9 cellular contexts compared by ENCODE assay signal in genomic region chr14:49623941-49624806, GRCh38. TPM values are rescaled to one million over a fixed set of nuclear protein-coding genes. Genes with fewer than 3 reads are reported as not detected.
DNase-seq lines count a peak whose midpoint lies in the region; ATAC-seq, FAIRE-seq and TF ChIP-seq lines count a peak whose summit lies in the region.
"Had no signal": no experiment of that assay in that cellular context is flagged by ENCODE, and none has a peak within 500 bp of the region (broad histone marks: within the 10 kb centered on the region; RNA-seq: fewer than 3 reads in every experiment).

No MANE protein-coding gene starts in this region.

- POLR2A ChIA-PET in H1 (lab: Charles Lee; ENCODE audit: partially characterized antibody): interaction anchor here (0.6 to 2.5 kb wide), 12 partner anchors 8 to 491 kb away, joined by 3 to 12 read pairs (median 5); partner anchors contain the start of genes DNAAF2, LRR1 and RPS29

- peaks cover 5 to 53% of the 10 kb centered on the region in 2 experiments; a peak in 3 of 4 replicates for H3K79me2 ChIP-seq in H1 (ENCODE audit: control insufficient read depth in 1 of 2, insufficient read depth in 2 of 2, low read length in 2 of 2)

- no peak for ATAC-seq in activated T-cell treated with anti-CD3 and anti-CD28 coated beads, Interleukin-2, amount 50 U/mL, for 4 hours
- ATAC-seq in stimulated activated naive CD8-positive, alpha-beta T cell treated with anti-CD3 and anti-CD28 coated beads, Interleukin-15, amount 100 ng/mL, for 72 hours: peak; percentile 13
- no peak for ATAC-seq in GM18867 (IDR thresholded peaks at IDR 0.05; ENCODE audit: unreplicated experiment)

- no peak overlapping the region for H2AK5ac ChIP-seq in H1 (ENCODE audit: low read depth, low read length)

- H3K9me3 ChIP-seq in SK-N-MC (ENCODE audit: low read depth, low read length) (no peaks in the 10 kb centered on the region), H1 (ENCODE audit: insufficient read depth in 2 of 2, low read depth in 1 of 2, low read length in 1 of 2) (no peaks in the 10 kb centered on the region)

- H4K20me1 ChIP-seq in H1 (replicated peaks in 1 of 2; ENCODE audit: control insufficient read depth in 1 of 2, insufficient read depth in 2 of 2, low read length in 2 of 2): peaks cover under 1 to 4% of the 10 kb centered on the region in 2 experiments

- no peak overlapping the region for H3K56ac ChIP-seq in H1 (replicated peaks; ENCODE audit: insufficient read length, low read depth, low read length)

- no peak overlapping the region for H2BK120ac ChIP-seq in H1 (replicated peaks; ENCODE audit: low read depth, low read length)

- H3K18ac ChIP-seq in H1 (ENCODE audit: extremely low read depth, low read length): no peak overlapping the region

- TF ChIP-seq CTCF in H1 (IDR thresholded peaks at IDR 0.05; ENCODE audit: control extremely low read depth in 1 of 3, insufficient read depth in 1 of 3, low read depth in 1 of 3, low read length in 3 of 3): no peak

- CTCF ChIA-PET in H1 (lab: Charles Lee; ENCODE audit: partially characterized antibody): interaction anchor here (2.0 kb wide), 1 partner anchor 10 kb away, joined by 6 read pairs; no protein-coding TSS in a partner anchor

- H3K36me3 ChIP-seq in SK-N-MC (ENCODE audit: insufficient read depth, low read length) (peaks cover under 1% of the 10 kb centered on the region), H1 (ENCODE audit: control insufficient read depth in 2 of 4, insufficient read depth in 4 of 4, low read length in 3 of 4) (peaks cover 0 to 41% (median 10%) of the 10 kb centered on the region in 4 experiments; a peak in 5 of 8 replicates)

- H3K9me3 Mint-ChIP-seq in activated T-cell treated with anti-CD3 and anti-CD28 coated beads, Interleukin-2, amount 50 U/mL, for 4 hours: no peaks in the 10 kb centered on the region
- H3K9me3 Mint-ChIP-seq in stimulated activated naive CD8-positive, alpha-beta T cell treated with anti-CD3 and anti-CD28 coated beads, Interleukin-15, amount 100 ng/mL, for 72 hours: no peaks in the 10 kb centered on the region

- H3K14ac ChIP-seq in H1 (ENCODE audit: insufficient read length): no peak overlapping the region

- no peak overlapping the region for H2BK5ac ChIP-seq in H1 (ENCODE audit: low read depth, low read length)

- H3K36me3 Mint-ChIP-seq in activated T-cell treated with anti-CD3 and anti-CD28 coated beads, Interleukin-2, amount 50 U/mL, for 4 hours (ENCODE audit: insufficient read depth): peaks cover 22% of the 10 kb centered on the region

- peak overlapping the region; percentile 34 to 52 for H3K27ac Mint-ChIP-seq in stimulated activated naive CD8-positive, alpha-beta T cell treated with anti-CD3 and anti-CD28 coated beads, Interleukin-15, amount 100 ng/mL, for 72 hours

- no peaks in the 10 kb centered on the region for H3K79me1 ChIP-seq in H1 (ENCODE audit: low read depth, low read length)

- no peak overlapping the region for H3K4ac ChIP-seq in H1 (replicated peaks; ENCODE audit: insufficient read length, low read depth, low read length)

- H3K27me3 ChIP-seq in H1 (replicated peaks in 1 of 4; ENCODE audit: control insufficient read depth in 3 of 4, extremely low read depth in 1 of 4, insufficient read depth in 3 of 4, low read length in 3 of 4): no peaks in the 10 kb centered on the region

- TF ChIP-seq EP300 in H1 (IDR thresholded peaks at IDR 0.05; ENCODE audit: borderline replicate concordance in 1 of 2, low read depth in 2 of 2, low read length in 2 of 2): no peak

- no peak overlapping the region for H4K5ac ChIP-seq in H1 (ENCODE audit: insufficient read length, low read depth, low read length)

- H3K27me3 Mint-ChIP-seq in activated T-cell treated with anti-CD3 and anti-CD28 coated beads, Interleukin-2, amount 50 U/mL, for 4 hours (ENCODE audit: low read depth): no peaks in the 10 kb centered on the region
- no peaks in the 10 kb centered on the region for H3K27me3 Mint-ChIP-seq in stimulated activated naive CD8-positive, alpha-beta T cell treated with anti-CD3 and anti-CD28 coated beads, Interleukin-15, amount 100 ng/mL, for 72 hours

- peaks cover 42% of the 10 kb centered on the region for H3K4me1 Mint-ChIP-seq in activated T-cell treated with anti-CD3 and anti-CD28 coated beads, Interleukin-2, amount 50 U/mL, for 4 hours (ENCODE audit: low read depth)
- H3K4me1 Mint-ChIP-seq in stimulated activated naive CD8-positive, alpha-beta T cell treated with anti-CD3 and anti-CD28 coated beads, Interleukin-15, amount 100 ng/mL, for 72 hours: peaks cover 50% of the 10 kb centered on the region

- FAIRE-seq in H1 (lab: Jason Lieb, UNC) (no peak), H54 (lab: Jason Lieb, UNC) (no peak)

- WGBS in H1 (ENCODE audit: extremely low coverage in 1 of 2, insufficient coverage in 1 of 2, insufficient read length in 1 of 2, insufficient replicate concordance in 2 of 2, low coverage in 1 of 2, low lambda C conversion rate in 2 of 2, missing lambda C conversion rate in 1 of 2), 2 experiments: 92% methylated on average over 6 of the region's 6 CpGs; no CpG with 5 or more reads in 1 of the 2 experiments

- H3K23ac ChIP-seq in H1 (ENCODE audit: insufficient read length): no peak overlapping the region

- H2BK20ac ChIP-seq in H1 (ENCODE audit: low read length): no peak overlapping the region

- no peak for TF ChIP-seq POLR2A in H1 (IDR thresholded peaks at IDR 0.05; ENCODE audit: control extremely low read depth in 1 of 2, low read depth in 2 of 2, low read length in 2 of 2)
- no peak for TF ChIP-seq POLR2A in H54 (IDR thresholded peaks at IDR 0.05; ENCODE audit: low read depth, low read length)

- H3K23me2 ChIP-seq in H1 (ENCODE audit: low read depth, low read length): peaks cover 10% of the 10 kb centered on the region

- peak overlapping the region; percentile 97 for H3K4me3 Mint-ChIP-seq in activated T-cell treated with anti-CD3 and anti-CD28 coated beads, Interleukin-2, amount 50 U/mL, for 4 hours
- peak overlapping the region; percentile 57 to 93 for H3K4me3 Mint-ChIP-seq in stimulated activated naive CD8-positive, alpha-beta T cell treated with anti-CD3 and anti-CD28 coated beads, Interleukin-15, amount 100 ng/mL, for 72 hours

- peak overlapping the region; percentile 92 for H3K4me3 ChIP-seq in SK-N-MC
- no peak overlapping the region for H3K4me3 ChIP-seq in H1 (ENCODE audit: extremely low read depth in 1 of 4, insufficient read depth in 2 of 4, low read depth in 3 of 4, low read length in 4 of 4)

- H3K4me1 ChIP-seq in H1 (replicated peaks in 1 of 4; ENCODE audit: control insufficient read depth in 3 of 4, insufficient read depth in 4 of 4, low read length in 3 of 4): peaks cover 1 to 9% (median 3%) of the 10 kb centered on the region in 4 experiments; a peak in 3 of 7 replicates

- peak overlapping the region; percentile 7 for H3K9ac ChIP-seq in SK-N-MC (ENCODE audit: insufficient read length)
- H3K9ac ChIP-seq in H1 (replicated peaks in 1 of 4; ENCODE audit: extremely low read depth in 1 of 4, low read depth in 3 of 4, low read length in 3 of 4): no peak overlapping the region

- no peak for DNase-seq in activated T-cell treated with anti-CD3 and anti-CD28 coated beads, Interleukin-2, amount 50 U/mL, for 4 hours
- DNase-seq in activated T-cell treated with anti-CD3 and anti-CD28 coated beads, Interleukin-2, amount 50 U/mL, for 1 hour: no peak
- DNase-seq in SK-N-MC (ENCODE audit: low read depth, low spot score): no peak
- no peak for DNase-seq in H1 (ENCODE audit: low read depth in 1 of 2, low spot score in 2 of 2)
- no peak for DNase-seq in stimulated activated naive CD8-positive, alpha-beta T cell treated with anti-CD3 and anti-CD28 coated beads, Interleukin-15, amount 100 ng/mL, for 72 hours
- no peak for DNase-seq in H54 (ENCODE audit: insufficient read length, low spot score)
- no peak for DNase-seq in activated gamma-delta T cell (lab: John Stamatoyannopoulos, UW)
- DNase-seq: NCI-H82 had no signal

- H3K27ac ChIP-seq in SK-N-MC: peak overlapping the region; percentile 91
- H3K27ac ChIP-seq in H1 (ENCODE audit: low read depth, low read length): no peak overlapping the region

- TF ChIP-seq RAD21 in H1 (IDR thresholded peaks at IDR 0.05 in 1 of 2, conservative IDR thresholded peaks at IDR 0.05 in 1 of 2; ENCODE audit: low read depth in 2 of 2, low read length in 2 of 2): no peak

- no peak overlapping the region for H2BK12ac ChIP-seq in H1 (ENCODE audit: low read depth, low read length)

- H2BK15ac ChIP-seq in H1 (ENCODE audit: low read length): no peak overlapping the region

- no peak overlapping the region for H2AFZ ChIP-seq in H1 (ENCODE audit: low read length)

- no peak overlapping the region for H3K4me2 ChIP-seq in H1 (ENCODE audit: insufficient read depth in 1 of 2, low read depth in 2 of 2, low read length in 2 of 2)

- H4K91ac ChIP-seq in H1 (replicated peaks; ENCODE audit: insufficient read length, low read length): no peak overlapping the region

- no peak overlapping the region for H4K8ac ChIP-seq in H1 (ENCODE audit: extremely low read depth, insufficient read depth, low read length)

RNA-seq across cellular contexts. Expression of gene MGAT2, which starts 3.6 kb away (rescaled TPM):
- total RNA-seq in activated T-cell treated with anti-CD3 and anti-CD28 coated beads, Interleukin-2, amount 50 U/mL, for 4 hours: 10 to 100 TPM; 53.8 to 55.0 (median 54.6) TPM
- 23.7 and 24.5 TPM in 2 replicates for total RNA-seq in H1 (2021; fragmentation: NEBNext Ultra II Directional; extraction: Animal tissue kit (Norgen Biotek cat#: 25700))
- 10.0 and 10.6 TPM in 2 replicates for polyA plus RNA-seq in H1 (2011; rRNA removed)
- 12.6 TPM for polyA plus RNA-seq in H1 (2011; cell fraction: cytosol; rRNA removed)
- polyA plus RNA-seq in H1 (2011; cell fraction: nucleus; rRNA removed): 6.7 TPM
- polyA plus RNA-seq in H1 (2012, experiment 1 of 2): 3.7 to 12.2 TPM (median 11.4 TPM) in 4 replicates
- polyA plus RNA-seq in H1 (2012, experiment 2 of 2): 3.4 TPM
- polyA plus RNA-seq in H1 (2013, experiment 1 of 2): 23.5 TPM
- 25.9 TPM for polyA plus RNA-seq in H1 (2013, experiment 2 of 2)
- 10.0 and 11.1 TPM in 2 replicates for polyA minus RNA-seq in H1 (2011; rRNA and poly(A)+ RNA removed)
- polyA minus RNA-seq in H1 (2011; cell fraction: cytosol; rRNA and poly(A)+ RNA removed): 8.4 TPM
- 10.4 TPM for polyA minus RNA-seq in H1 (2011; cell fraction: nucleus; rRNA and poly(A)+ RNA removed)

RNA-seq across cellular contexts. Expression of gene RPL36AL, which starts 3.7 kb away (rescaled TPM):
- total RNA-seq in activated T-cell treated with anti-CD3 and anti-CD28 coated beads, Interleukin-2, amount 50 U/mL, for 4 hours: 100 to 1,000 TPM; 294 to 316 (median 301) TPM
- total RNA-seq in H1 (2021; fragmentation: NEBNext Ultra II Directional; extraction: Animal tissue kit (Norgen Biotek cat#: 25700)): 230 and 233 TPM in 2 replicates
- 79.0 and 138 TPM in 2 replicates for polyA plus RNA-seq in H1 (2011; rRNA removed)
- polyA plus RNA-seq in H1 (2011; cell fraction: cytosol; rRNA removed): 220 TPM
- polyA plus RNA-seq in H1 (2011; cell fraction: nucleus; rRNA removed): 27.1 TPM
- 382 to 464 TPM (median 426 TPM) in 4 replicates for polyA plus RNA-seq in H1 (2012, experiment 1 of 2)
- polyA plus RNA-seq in H1 (2012, experiment 2 of 2): 104 TPM
- 619 TPM for polyA plus RNA-seq in H1 (2013, experiment 1 of 2)
- polyA plus RNA-seq in H1 (2013, experiment 2 of 2): 686 TPM
- 61.5 and 70.8 TPM in 2 replicates for polyA minus RNA-seq in H1 (2011; rRNA and poly(A)+ RNA removed)
- 48.9 TPM for polyA minus RNA-seq in H1 (2011; cell fraction: cytosol; rRNA and poly(A)+ RNA removed)
- 24.0 TPM for polyA minus RNA-seq in H1 (2011; cell fraction: nucleus; rRNA and poly(A)+ RNA removed)

RNA-seq across cellular contexts. Expression of gene DNAAF2, which starts 10.9 kb away (rescaled TPM):
- 10 to 100 TPM; 17.0 to 18.9 (median 17.3) TPM for total RNA-seq in activated T-cell treated with anti-CD3 and anti-CD28 coated beads, Interleukin-2, amount 50 U/mL, for 4 hours
- 27.5 and 30.0 TPM in 2 replicates for total RNA-seq in H1 (2021; fragmentation: NEBNext Ultra II Directional; extraction: Animal tissue kit (Norgen Biotek cat#: 25700))
- polyA plus RNA-seq in H1 (2011; rRNA removed): 12.2 and 13.1 TPM in 2 replicates
- 19.4 TPM for polyA plus RNA-seq in H1 (2011; cell fraction: cytosol; rRNA removed)
- polyA plus RNA-seq in H1 (2011; cell fraction: nucleus; rRNA removed): 8.6 TPM
- polyA plus RNA-seq in H1 (2012, experiment 1 of 2): 15.7 to 25.0 TPM (median 17.1 TPM) in 4 replicates
- polyA plus RNA-seq in H1 (2012, experiment 2 of 2): 5.3 TPM
- 14.7 TPM for polyA plus RNA-seq in H1 (2013, experiment 1 of 2)
- polyA plus RNA-seq in H1 (2013, experiment 2 of 2): 14.4 TPM
- polyA minus RNA-seq in H1 (2011; rRNA and poly(A)+ RNA removed): 4.5 and 5.9 TPM in 2 replicates
- polyA minus RNA-seq in H1 (2011; cell fraction: cytosol; rRNA and poly(A)+ RNA removed): 10.2 TPM
- polyA minus RNA-seq in H1 (2011; cell fraction: nucleus; rRNA and poly(A)+ RNA removed): 10.3 TPM

RNA-seq across cellular contexts. Expression of gene LRR1, which starts 25.4 kb away (rescaled TPM):
- total RNA-seq in activated T-cell treated with anti-CD3 and anti-CD28 coated beads, Interleukin-2, amount 50 U/mL, for 4 hours: 10 to 100 TPM; 37.1 to 43.2 (median 42.2) TPM
- 37.5 and 37.7 TPM in 2 replicates for total RNA-seq in H1 (2021; fragmentation: NEBNext Ultra II Directional; extraction: Animal tissue kit (Norgen Biotek cat#: 25700))
- 17.9 and 30.7 TPM in 2 replicates for polyA plus RNA-seq in H1 (2011; rRNA removed)
- 25.5 TPM for polyA plus RNA-seq in H1 (2011; cell fraction: cytosol; rRNA removed)
- polyA plus RNA-seq in H1 (2011; cell fraction: nucleus; rRNA removed): 23.5 TPM
- 20.3 to 30.6 TPM (median 25.3 TPM) in 4 replicates for polyA plus RNA-seq in H1 (2012, experiment 1 of 2)
- 15.6 TPM for polyA plus RNA-seq in H1 (2012, experiment 2 of 2)
- 29.5 TPM for polyA plus RNA-seq in H1 (2013, experiment 1 of 2)
- 28.0 TPM for polyA plus RNA-seq in H1 (2013, experiment 2 of 2)
- 13.4 and 15.4 TPM in 2 replicates for polyA minus RNA-seq in H1 (2011; rRNA and poly(A)+ RNA removed)
- 13.9 TPM for polyA minus RNA-seq in H1 (2011; cell fraction: cytosol; rRNA and poly(A)+ RNA removed)
- 21.0 TPM for polyA minus RNA-seq in H1 (2011; cell fraction: nucleus; rRNA and poly(A)+ RNA removed)

RNA-seq across cellular contexts. Expression of gene RPS29, which starts 38.0 kb away (rescaled TPM):
- 1,000 to 10,000 TPM; 2,303 to 2,539 (median 2,513) TPM for total RNA-seq in activated T-cell treated with anti-CD3 and anti-CD28 coated beads, Interleukin-2, amount 50 U/mL, for 4 hours
- 2,193 and 2,231 TPM in 2 replicates for total RNA-seq in H1 (2021; fragmentation: NEBNext Ultra II Directional; extraction: Animal tissue kit (Norgen Biotek cat#: 25700))
- polyA plus RNA-seq in H1 (2011; rRNA removed): 23,165 and 25,452 TPM in 2 replicates
- 9,180 TPM for polyA plus RNA-seq in H1 (2011; cell fraction: cytosol; rRNA removed)
- polyA plus RNA-seq in H1 (2011; cell fraction: nucleus; rRNA removed): 3,431 TPM
- polyA plus RNA-seq in H1 (2012, experiment 1 of 2): 5,698 to 10,591 TPM (median 8,160 TPM) in 4 replicates
- 10,886 TPM for polyA plus RNA-seq in H1 (2012, experiment 2 of 2)
- 22,481 TPM for polyA plus RNA-seq in H1 (2013, experiment 1 of 2)
- 21,829 TPM for polyA plus RNA-seq in H1 (2013, experiment 2 of 2)
- 587 and 772 TPM in 2 replicates for polyA minus RNA-seq in H1 (2011; rRNA and poly(A)+ RNA removed)
- 613 TPM for polyA minus RNA-seq in H1 (2011; cell fraction: cytosol; rRNA and poly(A)+ RNA removed)
- 1,083 TPM for polyA minus RNA-seq in H1 (2011; cell fraction: nucleus; rRNA and poly(A)+ RNA removed)
